29 cellular contexts compared by ENCODE assay signal in the genomic region with DNA sequence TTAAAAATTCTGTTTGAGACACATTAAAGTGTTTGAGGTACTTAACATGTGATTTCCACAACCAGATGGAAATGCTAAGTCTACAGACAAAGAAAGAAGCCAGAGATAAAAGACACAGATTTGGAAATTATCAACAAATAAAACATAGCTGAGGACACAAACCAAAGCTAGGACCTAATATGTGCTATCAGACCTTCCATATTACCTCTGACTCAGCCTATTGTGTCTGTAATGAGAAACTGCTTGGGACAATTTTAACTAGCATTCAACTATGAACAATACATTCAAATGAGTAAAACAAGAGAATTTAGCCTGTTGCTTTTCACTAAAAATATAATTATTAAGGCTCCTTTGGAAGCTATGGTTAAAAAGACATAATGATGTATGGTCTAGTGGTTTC.
"Had no signal": no experiment of that assay in that cellular context is flagged by ENCODE, and none has a peak within 500 bp of the region (broad histone marks: within the 10 kb centered on the region; RNA-seq: fewer than 3 reads in every experiment).

No MANE protein-coding gene starts in this region.

- H3K27me3 Mint-ChIP-seq: naive B cell; progenitor cell of endocrine pancreas; stimulated activated naive B cell treated with anti-CD40 and anti-IgM and Interleukin-4, amounts not matched to agents 10 μg/mL and 1 μg/mL and 100 μg/mL, for 72 hours; stimulated activated naive CD8-positive, alpha-beta T cell treated with anti-CD3 and anti-CD28 coated beads, Interleukin-15, Interleukin-2, amounts not matched to agents 100 ng/mL and 50 ng/mL, for 24 hours; type B pancreatic cell had no signal

- H3K27ac ChIP-seq: left lung, lower lobe of right lung, ovary, skin epidermis, suprapubic skin, thoracic aorta, tibial artery, vagina had no signal

- ATAC-seq: left lung; lower lobe of right lung; natural killer cell; right cardiac atrium; sciatic nerve; stimulated activated naive B cell treated with anti-CD40 and anti-IgM and Interleukin-4, amounts not matched to agents 10 μg/mL and 1 μg/mL and 100 μg/mL, for 72 hours had no signal

- FAIRE-seq: islet of Langerhans, kidney had no signal

- H3K4me3 Mint-ChIP-seq: immature natural killer cell; natural killer cell; nephron progenitor cell; stimulated activated naive B cell treated with anti-CD40 and anti-IgM and Interleukin-4, amounts not matched to agents 10 μg/mL and 1 μg/mL and 100 μg/mL, for 72 hours; stimulated activated naive CD8-positive, alpha-beta T cell treated with anti-CD3 and anti-CD28 coated beads, Interleukin-15, Interleukin-2, amounts not matched to agents 100 ng/mL and 50 ng/mL, for 24 hours; type B pancreatic cell had no signal

- DNase-seq: hypothalamus; immature natural killer cell; kidney; left colon; left lung; lower lobe of right lung; mammary epithelial cell; mesenchymal stem cell; naive B cell; natural killer cell; nephron progenitor cell; ovary; retina; right cardiac atrium; stimulated activated CD4-positive, alpha-beta T cell treated with anti-CD3 and anti-CD28 coated beads, Interleukin-12 subunit alpha, Interleukin-12 subunit beta, amount 100 ng/mL, for 4 hours; stimulated activated CD4-positive, alpha-beta T cell treated with anti-CD3 and anti-CD28 coated beads, Interleukin-15, amount 100 ng/mL, for 24 hours; stimulated activated CD4-positive, alpha-beta T cell treated with anti-CD3 and anti-CD28 coated beads, Interleukin-2, amount 100 ng/mL, for 24 hours; stimulated activated CD4-positive, alpha-beta T cell treated with anti-CD3 and anti-CD28 coated beads, Interleukin-4, amount 100 ng/mL, for 1 hour; stimulated activated naive B cell treated with anti-CD40 and anti-IgM and Interleukin-4, amounts not matched to agents 10 μg/mL and 1 μg/mL and 100 μg/mL, for 72 hours; tibial artery had no signal

- H3K4me3 ChIP-seq: left lung, lower lobe of right lung, ovary, skin epidermis, suprapubic skin, thoracic aorta, tibial artery, vagina had no signal

- H3K4me1 ChIP-seq: left lung, lower lobe of right lung, suprapubic skin, tibial artery, vagina had no signal

- H3K27ac Mint-ChIP-seq: immature natural killer cell; naive B cell; natural killer cell; nephron progenitor cell; stimulated activated naive B cell treated with anti-CD40 and anti-IgM and Interleukin-4, amounts not matched to agents 10 μg/mL and 1 μg/mL and 100 μg/mL, for 72 hours; type B pancreatic cell had no signal

- H3K36me3 ChIP-seq: ovary, thoracic aorta had no signal

- H3K4me1 Mint-ChIP-seq: immature natural killer cell, natural killer cell, nephron progenitor cell had no signal

- H3K27me3 ChIP-seq: left lung, ovary, suprapubic skin, tibial artery, vagina had no signal

- H3K36me3 Mint-ChIP-seq: naive B cell, natural killer cell had no signal

- H3K9me3 ChIP-seq: left lung, lower lobe of right lung, ovary, suprapubic skin, thoracic aorta, tibial artery, vagina had no signal

- H3K9me3 Mint-ChIP-seq: immature natural killer cell; naive B cell; natural killer cell; nephron progenitor cell; stimulated activated naive B cell treated with anti-CD40 and anti-IgM and Interleukin-4, amounts not matched to agents 10 μg/mL and 1 μg/mL and 100 μg/mL, for 72 hours; stimulated activated naive CD8-positive, alpha-beta T cell treated with anti-CD3 and anti-CD28 coated beads, Interleukin-15, Interleukin-2, amounts not matched to agents 100 ng/mL and 50 ng/mL, for 24 hours; type B pancreatic cell had no signal
